In the genomic region with DNA sequence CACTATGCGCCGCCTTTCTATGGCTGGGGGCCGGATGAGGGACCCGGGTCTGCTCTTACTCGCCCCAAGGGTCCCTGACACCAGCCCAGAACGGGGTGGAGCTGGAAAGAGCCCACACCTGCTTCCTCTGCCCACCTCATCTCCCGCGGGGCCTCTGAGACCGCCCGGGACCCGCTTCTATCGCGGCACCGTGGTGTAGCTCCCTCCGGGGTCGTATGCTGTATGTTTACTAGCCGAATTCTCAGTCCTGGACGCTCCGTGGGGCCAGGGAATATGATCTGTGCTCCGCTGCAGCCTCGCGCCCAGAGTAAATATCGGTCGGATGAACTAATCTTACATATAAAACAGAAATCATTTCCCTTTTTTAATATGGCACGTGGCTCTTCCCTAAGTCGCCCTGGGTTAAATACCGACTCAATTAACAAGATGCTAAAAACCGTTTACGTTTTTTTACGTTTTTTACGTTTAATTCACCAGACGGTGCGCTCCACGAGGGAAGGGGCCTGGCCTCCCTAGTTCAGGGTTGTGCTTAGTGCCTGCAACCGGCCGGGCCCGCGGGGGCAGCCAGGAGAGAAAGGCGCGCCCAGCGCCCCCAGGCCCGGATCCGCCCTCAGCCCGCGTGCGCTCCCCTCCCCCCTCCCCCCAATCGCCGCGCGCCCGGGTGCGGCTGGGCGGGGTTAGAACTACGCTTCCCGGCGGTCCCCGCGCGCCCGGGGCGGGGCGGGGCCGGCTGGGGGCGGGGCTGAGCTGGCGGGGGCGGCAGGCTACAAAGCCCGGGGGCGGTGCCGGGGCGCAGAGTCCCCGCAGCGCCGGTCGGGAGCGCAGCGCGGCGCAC, we compare ENCODE assay signal across 8 cellular contexts. TPM values are rescaled to one million over a fixed set of nuclear protein-coding genes. Genes with fewer than 3 reads are reported as not detected.
DNase-seq lines count a peak whose midpoint lies in the region; ATAC-seq, FAIRE-seq and TF ChIP-seq lines count a peak whose summit lies in the region.

A gene (plus strand): TSS at position 793 of the 835 bp plus-strand sequence. CDS start 186 bp downstream, outside the sequence.

- peak within 1 kb of the TSS; percentile 95 for H3K27ac Mint-ChIP-seq in activated CD8-positive, alpha-beta T cell treated with anti-CD3 and anti-CD28 coated beads, Interleukin-2, amount 10 ng/mL, durations not matched to agents 7 days and 5 days
- peak within 1 kb of the TSS; percentile 95 to 96 for H3K27ac Mint-ChIP-seq in effector memory CD8-positive, alpha-beta T cell

- no peak for TF ChIP-seq CTCF in 22Rv1 (IDR thresholded peaks at IDR 0.05)

- peak within 1 kb of the TSS; percentile 72 for H3K9ac ChIP-seq in mesenchymal stem cell (ENCODE audit: low read length)

- TF ChIP-seq POLR2A in GM12892 (IDR thresholded peaks at IDR 0.05; ENCODE audit: low read depth, low read length), result no peak; the same call in 1 of the 2 replicates

- peak within 1 kb of the TSS; percentile 45 for H2BK15ac ChIP-seq in mesenchymal stem cell (ENCODE audit: low read depth, poor library complexity, severe bottlenecking)

- peak within 1 kb of the TSS; percentile 69 to 72 for H3K18ac ChIP-seq in mesenchymal stem cell (ENCODE audit: low read depth in 1 of 2, low read length in 2 of 2)

- H2AK5ac ChIP-seq in mesenchymal stem cell (ENCODE audit: low read length, severe bottlenecking), result peak within 1 kb of the TSS; percentile 68

- peaks cover 33% of the 10 kb centered on the region for H3K36me3 Mint-ChIP-seq in activated CD8-positive, alpha-beta T cell treated with anti-CD3 and anti-CD28 coated beads, Interleukin-2, amount 10 ng/mL, durations not matched to agents 7 days and 5 days (ENCODE audit: low read depth)
- peaks cover 80% of the 10 kb centered on the region for H3K36me3 Mint-ChIP-seq in effector memory CD8-positive, alpha-beta T cell (ENCODE audit: insufficient read depth)

- peak; percentile 91 for FAIRE-seq in GM12892 (lab: Jason Lieb, UNC)

- peak within 1 kb of the TSS; percentile 44 for H3K27ac ChIP-seq in 22Rv1
- H3K27ac ChIP-seq in mesenchymal stem cell (ENCODE audit: low read length, poor library complexity, severe bottlenecking), result no peak within 1 kb of the TSS

- CTCF ChIA-PET in activated CD8-positive, alpha-beta T cell treated with anti-CD3 and anti-CD28 coated beads, Interleukin-2, amount 10 ng/mL, durations not matched to agents 7 days and 5 days (lab: Charles Lee), result interaction anchor here (1.0 to 2.5 kb wide), 8 partner anchors 8 to 229 kb away, joined by 4 to 20 read pairs (median 8); no protein-coding TSS in a partner anchor

- peaks cover 13% of the 10 kb centered on the region for H3K79me1 ChIP-seq in mesenchymal stem cell (replicated peaks; ENCODE audit: low read length, poor library complexity, severe bottlenecking)

- peaks cover 47% of the 10 kb centered on the region for H3K4me1 Mint-ChIP-seq in activated CD8-positive, alpha-beta T cell treated with anti-CD3 and anti-CD28 coated beads, Interleukin-2, amount 10 ng/mL, durations not matched to agents 7 days and 5 days (ENCODE audit: low read depth)
- H3K4me1 Mint-ChIP-seq in effector memory CD8-positive, alpha-beta T cell (ENCODE audit: low read depth in 2 of 2), result peaks cover 36 to 44% of the 10 kb centered on the region in 2 donors

- no peak within 1 kb of the TSS for H2BK5ac ChIP-seq in mesenchymal stem cell (ENCODE audit: low read depth, low read length, poor library complexity, severe bottlenecking)

- POLR2A ChIA-PET in activated CD8-positive, alpha-beta T cell treated with anti-CD3 and anti-CD28 coated beads, Interleukin-2, amount 10 ng/mL, durations not matched to agents 7 days and 5 days (lab: Charles Lee), result interaction anchor here (0.6 to 2.6 kb wide), 9 partner anchors 8 to 1261 kb away, joined by 3 to 18 read pairs (median 3); a partner anchor contains a TSS

- H3K23ac ChIP-seq in mesenchymal stem cell (ENCODE audit: low read length in 2 of 2), result peak within 1 kb of the TSS in 1 of 2 experiments; percentile 3

- H4K8ac ChIP-seq in mesenchymal stem cell (ENCODE audit: low read length), result peak within 1 kb of the TSS; percentile 94

- no peaks in the 10 kb centered on the region for H3K27me3 Mint-ChIP-seq in activated CD8-positive, alpha-beta T cell treated with anti-CD3 and anti-CD28 coated beads, Interleukin-2, amount 10 ng/mL, durations not matched to agents 7 days and 5 days (ENCODE audit: low read depth)
- no peaks in the 10 kb centered on the region for H3K27me3 Mint-ChIP-seq in effector memory CD8-positive, alpha-beta T cell

- DNase-seq in GM12892 (ENCODE audit: insufficient read length) (peak; percentile 85), NCI-H510A (lab: John Stamatoyannopoulos, UW) (peak; percentile 48), mesenchymal stem cell (peak; percentile 45)
- DNase-seq in activated CD8-positive, alpha-beta T cell treated with anti-CD3 and anti-CD28 coated beads, Interleukin-2, amount 10 ng/mL, durations not matched to agents 7 days and 5 days, result peak; percentile 79
- DNase-seq in effector memory CD8-positive, alpha-beta T cell, result peak; percentile 54 to 63 (median 60)
- DNase-seq in stimulated activated CD8-positive, alpha-beta memory T cell treated with anti-CD3 and anti-CD28 coated beads, Interleukin-12 subunit alpha, Interleukin-12 subunit beta, amount 100 ng/mL, for 4 hours (ENCODE audit: low read depth), result peak; percentile 67

- no peak within 1 kb of the TSS for H4K91ac ChIP-seq in mesenchymal stem cell (ENCODE audit: low read length)

- ATAC-seq in HG02981 (IDR thresholded peaks at IDR 0.05; ENCODE audit: unreplicated experiment), result peak; percentile 56
- peak; percentile 62 for ATAC-seq in activated CD8-positive, alpha-beta T cell treated with anti-CD3 and anti-CD28 coated beads, Interleukin-2, amount 10 ng/mL, durations not matched to agents 7 days and 5 days
- peak; percentile 41 for ATAC-seq in effector memory CD8-positive, alpha-beta T cell (replicated peaks)

- H3K4me1 ChIP-seq in mesenchymal stem cell (ENCODE audit: control insufficient read depth, insufficient read depth, low read depth, low read length), result peaks cover 47% of the 10 kb centered on the region

- 39% methylated on average over 41 of the region's 78 CpGs for WGBS in mesenchymal stem cell

- H2AFZ ChIP-seq in mesenchymal stem cell (ENCODE audit: low read depth, low read length), result peak within 1 kb of the TSS; percentile 80

- H3K4me3 ChIP-seq in mesenchymal stem cell (ENCODE audit: insufficient read depth in 1 of 2, low read depth in 1 of 2, low read length in 2 of 2), result peak within 1 kb of the TSS; percentile 79 to 80

- no peaks in the 10 kb centered on the region for H3K27me3 ChIP-seq in mesenchymal stem cell (ENCODE audit: control insufficient read depth in 1 of 2, insufficient read depth in 1 of 2, low read length in 2 of 2)

- H3K4me2 ChIP-seq in mesenchymal stem cell (ENCODE audit: low read length, poor library complexity, severe bottlenecking), result peak within 1 kb of the TSS; percentile 84

- H3K9me3 Mint-ChIP-seq in activated CD8-positive, alpha-beta T cell treated with anti-CD3 and anti-CD28 coated beads, Interleukin-2, amount 10 ng/mL, durations not matched to agents 7 days and 5 days (ENCODE audit: insufficient read depth), result no peaks in the 10 kb centered on the region
- no peaks in the 10 kb centered on the region for H3K9me3 Mint-ChIP-seq in effector memory CD8-positive, alpha-beta T cell

- H3K4me3 Mint-ChIP-seq in activated CD8-positive, alpha-beta T cell treated with anti-CD3 and anti-CD28 coated beads, Interleukin-2, amount 10 ng/mL, durations not matched to agents 7 days and 5 days, result peak within 1 kb of the TSS; percentile 93
- H3K4me3 Mint-ChIP-seq in effector memory CD8-positive, alpha-beta T cell, result peak within 1 kb of the TSS; percentile 92

- H3K4ac ChIP-seq in mesenchymal stem cell (ENCODE audit: low read depth in 1 of 2, low read length in 2 of 2), result peak within 1 kb of the TSS; percentile 9 to 47

- H2BK12ac ChIP-seq in mesenchymal stem cell (ENCODE audit: low read length in 2 of 2), result peak within 1 kb of the TSS in 1 of 2 experiments; percentile 49

- H3K14ac ChIP-seq in mesenchymal stem cell (ENCODE audit: low read length in 2 of 2), result peak within 1 kb of the TSS in 1 of 2 experiments; percentile 46

- H3K36me3 ChIP-seq in mesenchymal stem cell (ENCODE audit: control insufficient read depth in 1 of 2, insufficient read depth in 2 of 2, low read depth in 1 of 2, low read length in 2 of 2), result peaks cover 12 to 34% of the 10 kb centered on the region in 2 experiments

- H3K9me3 ChIP-seq in mesenchymal stem cell (ENCODE audit: control insufficient read depth, low read length), result no peaks in the 10 kb centered on the region

- H2BK120ac ChIP-seq in mesenchymal stem cell (ENCODE audit: low read depth, low read length), result no peak within 1 kb of the TSS

RNA-seq across cellular contexts. Expression of the gene that starts here (rescaled TPM):
- polyA plus RNA-seq in GM12892 (2012; ENCODE audit: missing spikeins), result 24.2 TPM
- total RNA-seq in activated CD8-positive, alpha-beta T cell treated with anti-CD3 and anti-CD28 coated beads, Interleukin-2, amount 10 ng/mL, durations not matched to agents 7 days and 5 days, result 10 to 100 TPM; 53.8 to 57.1 TPM
- polyA plus RNA-seq in mesenchymal stem cell (2013, experiment 1 of 2), result 4.6 TPM
- 4.8 TPM for polyA plus RNA-seq in mesenchymal stem cell (2013, experiment 2 of 2)
